Comparison of ENCODE assay signal across 15 cellular contexts in the genomic region with DNA sequence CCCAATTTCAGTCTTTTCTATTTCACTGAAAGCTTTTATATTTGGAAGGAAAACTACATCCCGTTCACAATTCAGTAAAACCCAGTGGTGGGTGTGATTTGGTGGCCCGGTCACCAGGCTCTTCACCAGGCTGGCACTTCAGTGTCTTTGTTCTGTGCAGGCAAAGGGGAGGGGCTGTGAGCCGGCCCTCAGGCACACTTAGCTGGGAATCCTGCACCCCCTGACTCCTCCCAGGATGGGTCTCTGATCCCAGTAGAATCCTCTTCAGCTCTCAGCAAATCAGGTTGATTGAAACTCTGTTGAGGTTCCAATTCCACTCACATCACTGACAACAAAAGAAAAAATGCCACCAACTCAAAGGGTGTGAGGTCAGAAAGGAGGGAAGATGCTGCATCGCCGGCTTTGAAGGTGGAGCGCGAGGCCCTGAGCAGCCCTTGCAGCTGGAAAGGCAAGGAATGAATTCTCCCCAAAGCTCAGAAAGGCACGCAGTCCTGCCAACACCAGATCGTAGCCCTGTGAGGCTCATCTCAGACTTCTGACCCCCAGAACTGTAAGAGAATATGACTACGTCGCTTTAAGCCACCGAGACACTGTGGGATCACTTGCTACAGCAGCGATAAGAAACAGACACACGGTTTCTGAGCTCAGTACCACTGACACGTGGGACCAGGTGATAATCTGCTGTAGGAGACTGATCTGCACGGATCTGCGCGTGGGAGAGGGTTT.
A peak's percentile ranks its signal among the peaks of the same experiment; 100 is the strongest.
DNase-seq lines count a peak whose midpoint lies in the region; ATAC-seq and TF ChIP-seq lines count a peak whose summit lies in the region.
"Had no signal": no experiment of that assay in that cellular context is flagged by ENCODE, and none has a peak within 500 bp of the region (broad histone marks: within the 10 kb centered on the region; RNA-seq: fewer than 3 reads in every experiment).

No MANE protein-coding gene starts in this region.

- no peak for TF ChIP-seq CTCF in CD14-positive monocyte (IDR thresholded peaks at IDR 0.05)
- TF ChIP-seq CTCF in WTC11 (IDR thresholded peaks at IDR 0.05): no peak

- H3K4me3 Mint-ChIP-seq in CD14-positive monocyte: no peak overlapping the region
- H3K4me3 Mint-ChIP-seq in WTC11: no peak overlapping the region
- H3K4me3 Mint-ChIP-seq: CD8-positive, alpha-beta memory T cell; GM23338; HFFc6 had no signal

- intact Hi-C loops in CD14-positive monocyte (cut with micrococcal nuclease): no loop called here

- H3K9me3 Mint-ChIP-seq in CD14-positive monocyte: peaks cover 0 to 8% (median 4%) of the 10 kb centered on the region in 7 donors
- H3K9me3 Mint-ChIP-seq in WTC11: peaks cover 13% of the 10 kb centered on the region

- H3K27me3 Mint-ChIP-seq in CD14-positive monocyte (ENCODE audit: low read depth in 3 of 3) (no peaks in the 10 kb centered on the region), WTC11 (ENCODE audit: low read depth) (no peaks in the 10 kb centered on the region)

- no peaks in the 10 kb centered on the region for H3K36me3 Mint-ChIP-seq in CD14-positive monocyte
- no peaks in the 10 kb centered on the region for H3K36me3 Mint-ChIP-seq in WTC11
- H3K36me3 Mint-ChIP-seq: CD8-positive, alpha-beta memory T cell had no signal

- peak; percentile 65 for ATAC-seq in WTC11
- ATAC-seq: GM23338 had no signal

- DNase-seq in CD14-positive monocyte (ENCODE audit: low spot score): peak; percentile 30
- peak; percentile 36 for DNase-seq in ELF-1 (ENCODE audit: low read depth, low spot score)
- no peak for DNase-seq in WTC11 (ENCODE audit: low spot score)
- DNase-seq in left kidney (ENCODE audit: low read depth, low spot score): peak; percentile 43
- no peak for DNase-seq in AG08395 (ENCODE audit: low spot score)
- DNase-seq in stimulated activated CD4-positive, alpha-beta T cell treated with anti-CD3 and anti-CD28 coated beads, Interleukin-12 subunit alpha, Interleukin-12 subunit beta, amount 100 ng/mL, for 4 hours: no peak
- no peak for DNase-seq in NCI-H2196 treated with DMSO at 0.1 percent for 48 hours (lab: John Stamatoyannopoulos, UW; ENCODE audit: unreplicated experiment)
- no peak for DNase-seq in NCI-H1694 treated with DMSO at 0.1 percent for 48 hours (lab: John Stamatoyannopoulos, UW)
- DNase-seq: Caco-2; CD8-positive, alpha-beta memory T cell; DND-41; GF-D8; HCEC 1CT; HFFc6 had no signal

- CTCF ChIA-PET in WTC11 (lab: Charles Lee): interaction anchor here (1.4 kb wide), 1 partner anchor 10 kb away, joined by 7 read pairs; no protein-coding TSS in a partner anchor

- H3K27ac Mint-ChIP-seq in CD14-positive monocyte: no peak overlapping the region
- H3K27ac Mint-ChIP-seq in WTC11: no peak overlapping the region
- H3K27ac Mint-ChIP-seq: CD8-positive, alpha-beta memory T cell; GM23338; HFFc6 had no signal

- POLR2A ChIA-PET in WTC11 (lab: Charles Lee): no interaction called here

- H3K4me1 Mint-ChIP-seq in CD14-positive monocyte: no peaks in the 10 kb centered on the region
- peaks cover 12% of the 10 kb centered on the region for H3K4me1 Mint-ChIP-seq in WTC11
- H3K4me1 Mint-ChIP-seq: CD8-positive, alpha-beta memory T cell; GM23338 had no signal

TF ChIP-seq in WTC11, 78 proteins besides CTCF, POLR2A, EP300 and RAD21:
- TF ChIP-seq TEAD1 (CRISPR knock-in tag; IDR thresholded peaks at IDR 0.05) (no peak), ZNF219 (CRISPR knock-in tag; IDR thresholded peaks at IDR 0.05; ENCODE audit: borderline replicate concordance) (no peak), GABPB1 (CRISPR knock-in tag; IDR thresholded peaks at IDR 0.05) (no peak), SMAD4 (CRISPR knock-in tag; IDR thresholded peaks at IDR 0.05) (no peak)
- TF ChIP-seq, protein P1, sequence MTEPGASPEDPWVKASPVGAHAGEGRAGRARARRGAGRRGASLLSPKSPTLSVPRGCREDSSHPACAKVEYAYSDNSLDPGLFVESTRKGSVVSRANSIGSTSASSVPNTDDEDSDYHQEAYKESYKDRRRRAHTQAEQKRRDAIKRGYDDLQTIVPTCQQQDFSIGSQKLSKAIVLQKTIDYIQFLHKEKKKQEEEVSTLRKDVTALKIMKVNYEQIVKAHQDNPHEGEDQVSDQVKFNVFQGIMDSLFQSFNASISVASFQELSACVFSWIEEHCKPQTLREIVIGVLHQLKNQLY (CRISPR knock-in tag; IDR thresholded peaks at IDR 0.05): no peak
- TF ChIP-seq, protein P2, sequence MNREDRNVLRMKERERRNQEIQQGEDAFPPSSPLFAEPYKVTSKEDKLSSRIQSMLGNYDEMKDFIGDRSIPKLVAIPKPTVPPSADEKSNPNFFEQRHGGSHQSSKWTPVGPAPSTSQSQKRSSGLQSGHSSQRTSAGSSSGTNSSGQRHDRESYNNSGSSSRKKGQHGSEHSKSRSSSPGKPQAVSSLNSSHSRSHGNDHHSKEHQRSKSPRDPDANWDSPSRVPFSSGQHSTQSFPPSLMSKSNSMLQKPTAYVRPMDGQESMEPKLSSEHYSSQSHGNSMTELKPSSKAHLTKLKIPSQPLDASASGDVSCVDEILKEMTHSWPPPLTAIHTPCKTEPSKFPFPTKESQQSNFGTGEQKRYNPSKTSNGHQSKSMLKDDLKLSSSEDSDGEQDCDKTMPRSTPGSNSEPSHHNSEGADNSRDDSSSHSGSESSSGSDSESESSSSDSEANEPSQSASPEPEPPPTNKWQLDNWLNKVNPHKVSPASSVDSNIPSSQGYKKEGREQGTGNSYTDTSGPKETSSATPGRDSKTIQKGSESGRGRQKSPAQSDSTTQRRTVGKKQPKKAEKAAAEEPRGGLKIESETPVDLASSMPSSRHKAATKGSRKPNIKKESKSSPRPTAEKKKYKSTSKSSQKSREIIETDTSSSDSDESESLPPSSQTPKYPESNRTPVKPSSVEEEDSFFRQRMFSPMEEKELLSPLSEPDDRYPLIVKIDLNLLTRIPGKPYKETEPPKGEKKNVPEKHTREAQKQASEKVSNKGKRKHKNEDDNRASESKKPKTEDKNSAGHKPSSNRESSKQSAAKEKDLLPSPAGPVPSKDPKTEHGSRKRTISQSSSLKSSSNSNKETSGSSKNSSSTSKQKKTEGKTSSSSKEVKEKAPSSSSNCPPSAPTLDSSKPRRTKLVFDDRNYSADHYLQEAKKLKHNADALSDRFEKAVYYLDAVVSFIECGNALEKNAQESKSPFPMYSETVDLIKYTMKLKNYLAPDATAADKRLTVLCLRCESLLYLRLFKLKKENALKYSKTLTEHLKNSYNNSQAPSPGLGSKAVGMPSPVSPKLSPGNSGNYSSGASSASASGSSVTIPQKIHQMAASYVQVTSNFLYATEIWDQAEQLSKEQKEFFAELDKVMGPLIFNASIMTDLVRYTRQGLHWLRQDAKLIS (CRISPR knock-in tag; IDR thresholded peaks at IDR 0.05; ENCODE audit: borderline replicate concordance): no peak
- TF ChIP-seq, protein P3, sequence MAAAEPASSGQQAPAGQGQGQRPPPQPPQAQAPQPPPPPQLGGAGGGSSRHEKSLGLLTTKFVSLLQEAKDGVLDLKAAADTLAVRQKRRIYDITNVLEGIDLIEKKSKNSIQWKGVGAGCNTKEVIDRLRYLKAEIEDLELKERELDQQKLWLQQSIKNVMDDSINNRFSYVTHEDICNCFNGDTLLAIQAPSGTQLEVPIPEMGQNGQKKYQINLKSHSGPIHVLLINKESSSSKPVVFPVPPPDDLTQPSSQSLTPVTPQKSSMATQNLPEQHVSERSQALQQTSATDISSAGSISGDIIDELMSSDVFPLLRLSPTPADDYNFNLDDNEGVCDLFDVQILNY (CRISPR knock-in tag; IDR thresholded peaks at IDR 0.05): no peak
- TF ChIP-seq, protein P4, sequence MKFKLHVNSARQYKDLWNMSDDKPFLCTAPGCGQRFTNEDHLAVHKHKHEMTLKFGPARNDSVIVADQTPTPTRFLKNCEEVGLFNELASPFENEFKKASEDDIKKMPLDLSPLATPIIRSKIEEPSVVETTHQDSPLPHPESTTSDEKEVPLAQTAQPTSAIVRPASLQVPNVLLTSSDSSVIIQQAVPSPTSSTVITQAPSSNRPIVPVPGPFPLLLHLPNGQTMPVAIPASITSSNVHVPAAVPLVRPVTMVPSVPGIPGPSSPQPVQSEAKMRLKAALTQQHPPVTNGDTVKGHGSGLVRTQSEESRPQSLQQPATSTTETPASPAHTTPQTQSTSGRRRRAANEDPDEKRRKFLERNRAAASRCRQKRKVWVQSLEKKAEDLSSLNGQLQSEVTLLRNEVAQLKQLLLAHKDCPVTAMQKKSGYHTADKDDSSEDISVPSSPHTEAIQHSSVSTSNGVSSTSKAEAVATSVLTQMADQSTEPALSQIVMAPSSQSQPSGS (CRISPR knock-in tag; IDR thresholded peaks at IDR 0.05; ENCODE audit: borderline replicate concordance, low read depth): no peak
TF ChIP-seq in WTC11: peak in this region for 0.

Comparison
In these comparisons a context has a peak if more than half of its experiments do, and no peak if none do; other contexts are left out.
1. DNase-seq: peak in CD14-positive monocyte (single experiment), ELF-1 (single experiment) and left kidney (single experiment); none in WTC11 (single experiment), AG08395 (single experiment), stimulated activated CD4-positive, alpha-beta T cell treated with anti-CD3 and anti-CD28 coated beads, Interleukin-12 subunit alpha, Interleukin-12 subunit beta, amount 100 ng/mL, for 4 hours (single experiment), NCI-H2196 treated with DMSO at 0.1 percent for 48 hours (single experiment) and NCI-H1694 treated with DMSO at 0.1 percent for 48 hours (single experiment).